ENCODE assay signal across 8 cellular contexts in genomic region chr22:32473388-32473952, GRCh38. TPM values are rescaled to one million over a fixed set of nuclear protein-coding genes. Genes with fewer than 3 reads are reported as not detected.
DNase-seq lines count a peak whose midpoint lies in the region; ATAC-seq and TF ChIP-seq lines count a peak whose summit lies in the region.

No MANE protein-coding gene starts in this region.

- H4K20me1 ChIP-seq in Loucy (ENCODE audit: insufficient read depth, low read length, poor library complexity, severe bottlenecking), result peaks cover 33% of the 10 kb centered on the region

- H3K9me2 ChIP-seq in Loucy (replicated peaks; ENCODE audit: low read depth, low read length), result no peaks in the 10 kb centered on the region

- no peaks in the 10 kb centered on the region for H3K36me3 ChIP-seq in Loucy (ENCODE audit: insufficient read depth, low read length)
- no peaks in the 10 kb centered on the region for H3K36me3 ChIP-seq in iPS-15b (ENCODE audit: control insufficient read depth, insufficient read depth, low read length)
- H3K36me3 ChIP-seq in sigmoid colon, result no peaks in the 10 kb centered on the region

- peaks cover 36% of the 10 kb centered on the region for H3K79me2 ChIP-seq in Loucy (ENCODE audit: insufficient read depth, low read length)

- DNase-seq in GDM1 (lab: John Stamatoyannopoulos, UW) (peak; percentile 39), SK-MEL-5 (ENCODE audit: low read depth, low spot score) (peak; percentile 82), astrocyte of the hippocampus (ENCODE audit: low read depth, low spot score) (peak; percentile 74), sigmoid colon (no peak)

- no peaks in the 10 kb centered on the region for H3K9me3 ChIP-seq in Loucy (ENCODE audit: insufficient read depth, low read depth, low read length)
- no peaks in the 10 kb centered on the region for H3K9me3 ChIP-seq in iPS-15b (ENCODE audit: control insufficient read depth, insufficient read depth, low read length)
- no peaks in the 10 kb centered on the region for H3K9me3 ChIP-seq in sigmoid colon

- in situ Hi-C loops in SK-MEL-5 (cut with HindIII; ENCODE audit: low pct_unique_long_range_greater_than_20kb, low sequenced_read_pairs), result no loop called here

- H3K4me3 ChIP-seq in Loucy (ENCODE audit: low read length, poor library complexity, severe bottlenecking) (peak overlapping the region; percentile 84), iPS-15b (ENCODE audit: low read depth, low read length) (peak overlapping the region; percentile 85), sigmoid colon (peak overlapping the region in 2 of 4 donors; percentile 92 to 99)

- peak overlapping the region; percentile 98; the same call in 1 of the 2 replicates for H2AFZ ChIP-seq in Loucy (ENCODE audit: low read length)

- ATAC-seq in HG03108 (IDR thresholded peaks at IDR 0.05; ENCODE audit: unreplicated experiment) (no peak), HG03342 (IDR thresholded peaks at IDR 0.05; ENCODE audit: unreplicated experiment) (no peak)

- H3K4me1 ChIP-seq in Loucy (ENCODE audit: insufficient read depth, low read length, poor library complexity, severe bottlenecking) (peaks cover 26% of the 10 kb centered on the region), iPS-15b (ENCODE audit: control insufficient read depth, insufficient read depth, low read length) (peaks cover 3% of the 10 kb centered on the region), sigmoid colon (peaks cover 0 to 50% (median 31%) of the 10 kb centered on the region in 4 donors)

- no peaks in the 10 kb centered on the region for H3F3A ChIP-seq in Loucy (ENCODE audit: low read depth)

- no peaks in the 10 kb centered on the region for H3K27me3 ChIP-seq in Loucy (ENCODE audit: insufficient read depth, low read length, poor library complexity, severe bottlenecking)
- H3K27me3 ChIP-seq in iPS-15b (ENCODE audit: control insufficient read depth, insufficient read depth, low read length), result peaks cover 2% of the 10 kb centered on the region
- no peaks in the 10 kb centered on the region for H3K27me3 ChIP-seq in sigmoid colon

- no peak for TF ChIP-seq POLR2A in sigmoid colon (IDR thresholded peaks at IDR 0.05)

- H3K4me2 ChIP-seq in Loucy (ENCODE audit: low read depth, low read length, poor library complexity, severe bottlenecking), result peak overlapping the region; percentile 97

- WGBS in sigmoid colon, 2 donors, result 10 to 48% methylated on average over 6 of the region's 6 CpGs

- no peak for TF ChIP-seq EP300 in sigmoid colon (IDR thresholded peaks at IDR 0.05)

- TF ChIP-seq CTCF in Loucy (conservative IDR thresholded peaks at IDR 0.05; ENCODE audit: low read length) (peak; percentile 76), sigmoid colon (IDR thresholded peaks at IDR 0.05) (peak in 2 of 4 experiments; percentile 36 to 55)

- intact Hi-C loops in sigmoid colon (cut with DNase I), result loop anchor here (5.0 to 10.0 kb wide), 3 partner anchors 496 to 979 kb away; partner anchors contain the start of genes SFI1 and YWHAH

- peak overlapping the region; percentile 88 to 100 (median 100) for H3K27ac ChIP-seq in sigmoid colon

- H3K9ac ChIP-seq in Loucy (ENCODE audit: low read depth, low read length, poor library complexity, severe bottlenecking) (peak overlapping the region; percentile 88), iPS-15b (ENCODE audit: low read depth, low read length) (no peak overlapping the region)

RNA-seq across cellular contexts. Expression of gene FBXO7, which starts 1.1 kb away (rescaled TPM):
- total RNA-seq in SK-MEL-5 (2014; rRNA removed; shearing (Covaris generic)), result 387 and 400 TPM in 2 replicates
- 260 and 275 TPM in 2 replicates for polyA plus RNA-seq in SK-MEL-5 (2015; cell fraction: cytosol; rRNA removed)
- polyA plus RNA-seq in SK-MEL-5 (2015; cell fraction: nucleus; rRNA removed), result 148 and 174 TPM in 2 replicates
- total RNA-seq in sigmoid colon, result 10 to 100 TPM; 69.0 to 83.6 (median 81.9) TPM
- polyA plus RNA-seq in sigmoid colon, result 10 to 100 TPM; 60.6 to 79.8 (median 73.9) TPM

RNA-seq across cellular contexts. Expression of gene BPIFC, which starts 9.2 kb away (rescaled TPM):
- total RNA-seq in SK-MEL-5 (2014; rRNA removed; shearing (Covaris generic)), result not detected in 2 replicates
- polyA plus RNA-seq in SK-MEL-5 (2015; cell fraction: cytosol; rRNA removed), result 0.05 and 0.08 TPM in 2 replicates
- not detected in 2 replicates for polyA plus RNA-seq in SK-MEL-5 (2015; cell fraction: nucleus; rRNA removed)
- total RNA-seq in sigmoid colon, result not detected
- not detected for polyA plus RNA-seq in sigmoid colon
